In the genomic region with DNA sequence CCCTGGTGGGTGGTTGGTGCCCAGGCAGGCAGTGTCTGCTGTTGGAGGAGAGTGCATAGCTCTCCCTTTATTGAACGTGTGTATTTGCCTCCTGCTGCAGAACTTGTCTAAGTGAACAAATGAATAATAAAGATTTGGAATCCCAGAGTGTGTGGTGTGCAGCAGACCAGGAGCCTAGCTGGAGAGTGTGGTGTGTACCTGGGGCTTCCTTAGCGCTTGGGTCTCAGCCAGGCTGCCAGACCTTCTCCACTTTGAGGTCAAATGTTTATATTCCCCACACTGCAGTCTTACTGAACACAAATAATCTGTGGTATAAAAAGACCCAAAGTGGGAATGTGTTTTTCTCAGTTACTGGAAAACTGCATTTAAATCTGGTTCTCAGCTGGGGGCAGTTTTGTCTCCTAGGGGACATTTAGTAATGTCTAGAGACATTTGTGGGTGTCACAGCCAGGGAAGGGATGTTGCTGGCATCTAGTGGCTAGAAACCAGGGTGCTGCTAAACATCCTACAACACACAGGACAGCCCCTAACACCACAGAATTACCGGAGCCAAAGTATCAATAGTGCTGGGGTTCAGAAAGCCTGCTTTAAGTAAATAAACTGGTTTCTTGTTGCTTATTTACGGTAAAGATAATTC, we compare ENCODE assay signal across 10 cellular contexts. TPM values are rescaled to one million over a fixed set of nuclear protein-coding genes. Genes with fewer than 3 reads are reported as not detected.
A peak's percentile ranks its signal among the peaks of the same experiment; 100 is the strongest.
DNase-seq lines count a peak whose midpoint lies in the region; ATAC-seq, FAIRE-seq and TF ChIP-seq lines count a peak whose summit lies in the region.
"Had no signal": no experiment of that assay in that cellular context is flagged by ENCODE, and none has a peak within 500 bp of the region (broad histone marks: within the 10 kb centered on the region; RNA-seq: fewer than 3 reads in every experiment).

No MANE protein-coding gene starts in this region.

- no peak for ATAC-seq in HG03045 (IDR thresholded peaks at IDR 0.05; ENCODE audit: unreplicated experiment)

- H4K20me1 ChIP-seq in hepatocyte (ENCODE audit: insufficient read depth, poor library complexity, severe bottlenecking) = no peaks in the 10 kb centered on the region

- H3K27me3 ChIP-seq in BE2C (no peaks in the 10 kb centered on the region), hepatocyte (no peaks in the 10 kb centered on the region)

- TF ChIP-seq CTCF in BE2C (IDR thresholded peaks at IDR 0.05; ENCODE audit: low read depth, low read length) = peak; percentile 64
- TF ChIP-seq CTCF in GM12875 (IDR thresholded peaks at IDR 0.05; ENCODE audit: borderline replicate concordance, insufficient read depth, low read depth, low read length) = peak; percentile 68
- TF ChIP-seq CTCF in hepatocyte (IDR thresholded peaks at IDR 0.05; ENCODE audit: poor library complexity) = peak; percentile 45

- H3K9me3 ChIP-seq in BE2C (no peaks in the 10 kb centered on the region), hepatocyte (ENCODE audit: low read depth) (no peaks in the 10 kb centered on the region)

- H3K79me2 ChIP-seq in hepatocyte = peaks cover 2% of the 10 kb centered on the region

- no peak overlapping the region for H2AFZ ChIP-seq in hepatocyte

- no peak for FAIRE-seq in HTR-8/SVneo (lab: Jason Lieb, UNC)

- H3K4me1 ChIP-seq in BE2C (peaks cover 29% of the 10 kb centered on the region), hepatocyte (ENCODE audit: insufficient read depth) (peaks cover 4% of the 10 kb centered on the region)

- in situ Hi-C loops in SK-MEL-5 (cut with HindIII; ENCODE audit: low pct_unique_long_range_greater_than_20kb, low sequenced_read_pairs) = no loop called here

- H3K4me3 ChIP-seq in BE2C (ENCODE audit: low read depth, low read length) (no peak overlapping the region), GM12875 (ENCODE audit: low read depth, low read length) (no peak overlapping the region), hepatocyte (no peak overlapping the region)

- H3K36me3 ChIP-seq in BE2C (no peaks in the 10 kb centered on the region), hepatocyte (replicated peaks; ENCODE audit: insufficient read depth, low read depth) (no peaks in the 10 kb centered on the region)

- H3K27ac ChIP-seq in hepatocyte = no peak overlapping the region

- DNase-seq in BE2C (no peak), SK-MEL-5 (ENCODE audit: low read depth, low spot score) (peak; percentile 16), hepatocyte (ENCODE audit: low spot score) (no peak), HTR-8/SVneo (ENCODE audit: insufficient read length, low spot score) (no peak), GM03348 (ENCODE audit: low spot score) (no peak), NCI-H2227 (lab: John Stamatoyannopoulos, UW; ENCODE audit: unreplicated experiment) (no peak)
- DNase-seq: NCI-H187; stimulated activated CD4-positive, alpha-beta T cell treated with anti-CD3 and anti-CD28 coated beads, Interleukin-15, amount 100 ng/mL, for 24 hours had no signal

- H3K9me2 ChIP-seq in hepatocyte (replicated peaks; ENCODE audit: insufficient read depth) = no peaks in the 10 kb centered on the region

- 79% methylated on average over 4 of the region's 4 CpGs for WGBS in hepatocyte (ENCODE audit: low lambda C conversion rate, missing lambda C conversion rate)

- H3K4me2 ChIP-seq in hepatocyte = no peak overlapping the region

RNA-seq across cellular contexts. Expression of a gene that starts 23.6 kb away (rescaled TPM):
- 3.9 TPM for polyA plus RNA-seq in BE2C (2012; ENCODE audit: insufficient read depth, insufficient read length, low read depth)
- total RNA-seq in SK-MEL-5 (2014; rRNA removed; shearing (Covaris generic)) = 4.3 and 7.2 TPM in 2 replicates
- 3.6 and 6.9 TPM in 2 replicates for polyA plus RNA-seq in SK-MEL-5 (2015; cell fraction: cytosol; rRNA removed)
- 3.8 and 5.1 TPM in 2 replicates for polyA plus RNA-seq in SK-MEL-5 (2015; cell fraction: nucleus; rRNA removed)
- 13.1 and 17.9 TPM in 2 replicates for total RNA-seq in hepatocyte
- 18.5 and 26.9 TPM in 2 replicates for polyA plus RNA-seq in hepatocyte

RNA-seq across cellular contexts. Expression of a gene that starts 41.2 kb away (rescaled TPM):
- not detected for polyA plus RNA-seq in BE2C (2012; ENCODE audit: insufficient read depth, insufficient read length, low read depth)
- total RNA-seq in SK-MEL-5 (2014; rRNA removed; shearing (Covaris generic)) = 0.11 TPM in 1 of 2 replicates, not detected in the other
- 0.15 and 0.25 TPM in 2 replicates for polyA plus RNA-seq in SK-MEL-5 (2015; cell fraction: cytosol; rRNA removed)
- not detected in 2 replicates for polyA plus RNA-seq in SK-MEL-5 (2015; cell fraction: nucleus; rRNA removed)
- total RNA-seq in hepatocyte = 0.60 and 1.3 TPM in 2 replicates
- polyA plus RNA-seq in hepatocyte = 1.8 and 3.0 TPM in 2 replicates
